8 cellular contexts compared by ENCODE assay signal in the genomic region with DNA sequence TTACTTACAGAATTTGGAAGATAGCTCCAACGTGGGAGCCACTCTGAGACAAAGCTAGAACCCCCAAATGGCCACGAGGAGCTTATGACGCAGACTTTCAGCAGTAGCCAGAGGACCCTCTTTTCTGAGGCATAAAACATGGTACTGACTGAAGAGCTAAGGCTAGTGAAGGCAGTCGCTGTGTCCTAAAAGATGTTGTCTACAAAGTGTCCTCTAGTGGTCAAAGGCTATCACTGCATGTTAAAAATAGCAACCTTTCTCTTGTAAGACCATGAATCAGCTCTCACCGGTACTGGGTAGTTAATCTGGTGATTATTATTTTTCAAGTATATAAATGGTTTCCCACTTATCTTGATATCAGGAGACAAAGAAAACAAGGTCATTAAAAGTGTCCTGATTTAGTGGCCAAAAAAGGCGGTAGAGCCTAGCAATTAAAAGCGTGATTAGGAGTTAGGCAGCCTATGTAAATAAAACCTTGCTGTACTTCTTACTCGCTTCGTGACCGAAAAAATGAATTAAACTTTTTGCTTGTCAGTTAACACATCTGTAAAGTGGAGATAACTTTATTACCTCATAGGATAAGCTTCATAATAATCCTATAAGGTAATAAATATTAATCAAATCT. TPM values are rescaled to one million over a fixed set of nuclear protein-coding genes. Genes with fewer than 3 reads are reported as not detected.
DNase-seq lines count a peak whose midpoint lies in the region; ATAC-seq lines count a peak whose summit lies in the region.

No MANE protein-coding gene starts in this region.

- H3K4me1 Mint-ChIP-seq in activated CD8-positive, alpha-beta T cell treated with anti-CD3 and anti-CD28 coated beads, Interleukin-2, amount 10 ng/mL, durations not matched to agents 7 days and 5 days (ENCODE audit: low read depth), result no peaks in the 10 kb centered on the region

- DNase-seq in DMS114 treated with DMSO at 0.1 percent for 48 hours (lab: John Stamatoyannopoulos, UW; ENCODE audit: unreplicated experiment) (peak; percentile 71), NCI-H2196 treated with DMSO at 0.1 percent for 48 hours (lab: John Stamatoyannopoulos, UW; ENCODE audit: unreplicated experiment) (peak; percentile 36), right cardiac atrium (no peak), smooth muscle cell of the brain vasculature (ENCODE audit: low read depth, low spot score) (peak; percentile 55), cerebellar nuclear complex (lab: John Stamatoyannopoulos, UW) (no peak)
- DNase-seq in activated CD8-positive, alpha-beta T cell treated with anti-CD3 and anti-CD28 coated beads, Interleukin-2, amount 10 ng/mL, durations not matched to agents 7 days and 5 days, result no peak

- no peaks in the 10 kb centered on the region for H3K9me3 ChIP-seq in right cardiac atrium (ENCODE audit: control insufficient read depth, low read length)

- H3K4me3 ChIP-seq in right cardiac atrium (ENCODE audit: low read length), result no peak overlapping the region

- no peaks in the 10 kb centered on the region for H3K36me3 Mint-ChIP-seq in activated CD8-positive, alpha-beta T cell treated with anti-CD3 and anti-CD28 coated beads, Interleukin-2, amount 10 ng/mL, durations not matched to agents 7 days and 5 days (ENCODE audit: low read depth)

- no peaks in the 10 kb centered on the region for H3K9me3 Mint-ChIP-seq in activated CD8-positive, alpha-beta T cell treated with anti-CD3 and anti-CD28 coated beads, Interleukin-2, amount 10 ng/mL, durations not matched to agents 7 days and 5 days (ENCODE audit: insufficient read depth)

- 42% methylated on average over 10 of the region's 10 CpGs for WGBS in right cardiac atrium

- intact Hi-C loops in right cardiac atrium (cut with DNase I), result no loop called here

- no peak overlapping the region for H3K4me3 Mint-ChIP-seq in activated CD8-positive, alpha-beta T cell treated with anti-CD3 and anti-CD28 coated beads, Interleukin-2, amount 10 ng/mL, durations not matched to agents 7 days and 5 days

- H3K27me3 Mint-ChIP-seq in activated CD8-positive, alpha-beta T cell treated with anti-CD3 and anti-CD28 coated beads, Interleukin-2, amount 10 ng/mL, durations not matched to agents 7 days and 5 days (ENCODE audit: low read depth), result peaks cover 2% of the 10 kb centered on the region

- POLR2A ChIA-PET in activated CD8-positive, alpha-beta T cell treated with anti-CD3 and anti-CD28 coated beads, Interleukin-2, amount 10 ng/mL, durations not matched to agents 7 days and 5 days (lab: Charles Lee), result no interaction called here

- no peaks in the 10 kb centered on the region for H3K27me3 ChIP-seq in right cardiac atrium (ENCODE audit: control insufficient read depth, insufficient read depth)

- no peak overlapping the region for H3K27ac Mint-ChIP-seq in activated CD8-positive, alpha-beta T cell treated with anti-CD3 and anti-CD28 coated beads, Interleukin-2, amount 10 ng/mL, durations not matched to agents 7 days and 5 days

- CTCF ChIA-PET in activated CD8-positive, alpha-beta T cell treated with anti-CD3 and anti-CD28 coated beads, Interleukin-2, amount 10 ng/mL, durations not matched to agents 7 days and 5 days (lab: Charles Lee), result interaction anchor here (0.6 to 2.2 kb wide), 10 partner anchors 9 to 659 kb away, joined by 3 to 14 read pairs (median 6); no protein-coding TSS in a partner anchor

- ATAC-seq in GM19395 (IDR thresholded peaks at IDR 0.05; ENCODE audit: unreplicated experiment) (peak; percentile 97), HG03196 (IDR thresholded peaks at IDR 0.05; ENCODE audit: unreplicated experiment) (peak; percentile 82), right cardiac atrium (peak; percentile 48 to 71)
- ATAC-seq in activated CD8-positive, alpha-beta T cell treated with anti-CD3 and anti-CD28 coated beads, Interleukin-2, amount 10 ng/mL, durations not matched to agents 7 days and 5 days, result peak; percentile 49

- no peak overlapping the region for H3K27ac ChIP-seq in right cardiac atrium (ENCODE audit: low read length)

- no peaks in the 10 kb centered on the region for H3K4me1 ChIP-seq in right cardiac atrium (ENCODE audit: control insufficient read depth, insufficient read depth, low read length)

RNA-seq across cellular contexts. Expression of gene LGR5, which starts 47.0 kb away (rescaled TPM):
- total RNA-seq in activated CD8-positive, alpha-beta T cell treated with anti-CD3 and anti-CD28 coated beads, Interleukin-2, amount 10 ng/mL, durations not matched to agents 7 days and 5 days, result not detected
- under 1 TPM in 2 of 4 donors, not detected in 2; 0.14 to 0.68 TPM for total RNA-seq in right cardiac atrium
- 0.29 TPM for polyA plus RNA-seq in right cardiac atrium

Comparison
In these comparisons a context has a peak if more than half of its experiments do, and no peak if none do; other contexts are left out.
1. DNase-seq: peak in DMS114 treated with DMSO at 0.1 percent for 48 hours (single experiment), NCI-H2196 treated with DMSO at 0.1 percent for 48 hours (single experiment) and smooth muscle cell of the brain vasculature (single experiment); none in activated CD8-positive, alpha-beta T cell treated with anti-CD3 and anti-CD28 coated beads, Interleukin-2, amount 10 ng/mL, durations not matched to agents 7 days and 5 days (single experiment), right cardiac atrium (0 of 3) and cerebellar nuclear complex (0 of 2).
2. Peak in every context shown above with its lines, with median percentiles within 50 percentile points of each other: ATAC-seq.